In genomic region chr10:44947356-44948152, GRCh38 we compare ENCODE assay signal across 1 cellular context.
TF ChIP-seq lines count a peak whose summit lies in the region.

No MANE protein-coding gene starts in this region.

TF ChIP-seq in SK-N-SH, 30 proteins besides CTCF, POLR2A, EP300 and RAD21:
- TF ChIP-seq IRF3 (IDR thresholded peaks at IDR 0.05; ENCODE audit: low read depth, low read length), result no peak
- no peak for TF ChIP-seq YY1 (IDR thresholded peaks at IDR 0.05; ENCODE audit: low read depth)
- TF ChIP-seq FOSL2 (IDR thresholded peaks at IDR 0.05; ENCODE audit: borderline replicate concordance, low read depth), result no peak
- TF ChIP-seq NFIC (IDR thresholded peaks at IDR 0.05; ENCODE audit: borderline replicate concordance), result no peak
- TF ChIP-seq MAX (IDR thresholded peaks at IDR 0.05; ENCODE audit: low read depth), result no peak
- no peak for TF ChIP-seq FOXJ3 (CRISPR knock-in tag; IDR thresholded peaks at IDR 0.05)
- TF ChIP-seq SMC3 (IDR thresholded peaks at IDR 0.05; ENCODE audit: low read depth, low read length), result no peak
- TF ChIP-seq REST (IDR thresholded peaks at IDR 0.05; ENCODE audit: low read depth, low read length), result no peak
- TF ChIP-seq ELF1 (IDR thresholded peaks at IDR 0.05), result no peak
- TF ChIP-seq RXRA (IDR thresholded peaks at IDR 0.05; ENCODE audit: borderline replicate concordance, low read depth), result no peak
- no peak for TF ChIP-seq ZBTB33 (IDR thresholded peaks at IDR 0.05; ENCODE audit: borderline replicate concordance, low read depth)
- no peak for TF ChIP-seq USF2 (IDR thresholded peaks at IDR 0.05; ENCODE audit: borderline replicate concordance, low read depth, low read length)
- TF ChIP-seq POLR2AphosphoS5 (IDR thresholded peaks at IDR 0.05; ENCODE audit: low read depth, low read length), result no peak
- no peak for TF ChIP-seq FOXM1 (IDR thresholded peaks at IDR 0.05; ENCODE audit: low read depth)
- no peak for TF ChIP-seq TAF1 (IDR thresholded peaks at IDR 0.05; ENCODE audit: borderline replicate concordance, low read depth, low read length)
- no peak for TF ChIP-seq TEAD4 (IDR thresholded peaks at IDR 0.05; ENCODE audit: borderline replicate concordance, insufficient read depth)
- no peak for TF ChIP-seq RFX5 (IDR thresholded peaks at IDR 0.05; ENCODE audit: low read length)
